Comparison of ENCODE assay signal across 18 cellular contexts in the genomic region with DNA sequence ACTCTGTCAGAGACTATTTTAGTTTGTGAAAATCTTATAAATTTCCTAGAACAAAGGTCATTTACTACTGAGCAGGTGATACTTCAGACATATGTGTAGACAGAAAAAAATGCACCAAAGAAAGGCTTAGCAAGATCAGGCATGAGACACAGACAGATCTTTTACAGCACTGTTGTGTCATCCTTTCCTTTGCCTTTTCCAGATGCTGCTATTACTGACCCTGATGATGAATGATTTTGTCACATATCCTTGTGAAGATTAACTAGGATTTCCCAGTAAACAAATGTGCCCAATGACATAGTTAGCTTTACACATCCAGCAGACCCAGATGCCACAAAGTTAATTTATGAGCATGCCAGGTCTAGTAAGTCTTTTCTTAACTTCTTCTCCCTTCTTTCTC.
DNase-seq lines count a peak whose midpoint lies in the region; ATAC-seq, FAIRE-seq and TF ChIP-seq lines count a peak whose summit lies in the region.
"Had no signal": no experiment of that assay in that cellular context is flagged by ENCODE, and none has a peak within 500 bp of the region (broad histone marks: within the 10 kb centered on the region; RNA-seq: fewer than 3 reads in every experiment).

No MANE protein-coding gene starts in this region.

- no peaks in the 10 kb centered on the region for H3K79me2 ChIP-seq in smooth muscle cell (ENCODE audit: low read depth)

- H3K27ac ChIP-seq in smooth muscle cell (ENCODE audit: low read depth), result peak overlapping the region; percentile 60
- H3K27ac ChIP-seq: SJSA1 had no signal

- intact Hi-C loops in cardiac septum (cut with DNase I), result no loop called here

- ATAC-seq in GM18867 (IDR thresholded peaks at IDR 0.05; ENCODE audit: unreplicated experiment), result no peak

- no peaks in the 10 kb centered on the region for H3K27me3 ChIP-seq in smooth muscle cell (ENCODE audit: low read depth)
- H3K27me3 ChIP-seq: MG63, SJSA1 had no signal

- no peaks in the 10 kb centered on the region for H3K36me3 ChIP-seq in smooth muscle cell (ENCODE audit: low read depth)
- H3K36me3 ChIP-seq: MG63, SJSA1 had no signal

- peaks cover 24% of the 10 kb centered on the region for H4K20me1 ChIP-seq in smooth muscle cell (ENCODE audit: low read depth)

- H3K4me1 ChIP-seq in smooth muscle cell (ENCODE audit: low read depth), result no peaks in the 10 kb centered on the region
- H3K4me1 ChIP-seq: SJSA1 had no signal

- no peaks in the 10 kb centered on the region for H3F3A ChIP-seq in smooth muscle cell (ENCODE audit: low read depth)

- no peak for FAIRE-seq in RCC 7860 (lab: Jason Lieb, UNC)
- FAIRE-seq in GM19239 (lab: Jason Lieb, UNC), result no peak

- no peak overlapping the region for H3K4me3 ChIP-seq in fibroblast of mammary gland (ENCODE audit: control insufficient read depth, low read depth, low read length)
- no peak overlapping the region for H3K4me3 ChIP-seq in smooth muscle cell
- H3K4me3 ChIP-seq: MG63, SJSA1 had no signal

- DNase-seq in M059J (ENCODE audit: low read depth) (peak; percentile 60), RCC 7860 (ENCODE audit: low spot score) (peak; percentile 2), fibroblast of mammary gland (ENCODE audit: low read depth) (peak; percentile 1), smooth muscle cell (lab: John Stamatoyannopoulos, UW; ENCODE audit: unreplicated experiment) (no peak), GM19239 (ENCODE audit: insufficient read length, low spot score) (no peak), cardiac septum (ENCODE audit: low spot score) (no peak)
- DNase-seq: DMS 273 treated with DMSO at 0.1 percent for 48 hours, GDM1, GOT3, IMR-90, MG63, NCI-H1092 treated with DMSO at 0.1 percent for 48 hours, NCI-H146, NCI-H2081, NCI-H2171 treated with DMSO at 0.1 percent for 48 hours, NCI-H446 had no signal

- no peaks in the 10 kb centered on the region for H3K9me3 ChIP-seq in smooth muscle cell (replicated peaks; ENCODE audit: low read depth)
- H3K9me3 ChIP-seq: MG63, SJSA1 had no signal

- H3K9ac ChIP-seq in smooth muscle cell (ENCODE audit: low read depth), result no peak overlapping the region

- no peak overlapping the region for H2AFZ ChIP-seq in smooth muscle cell (ENCODE audit: low read depth)

- no peak overlapping the region for H3K4me2 ChIP-seq in smooth muscle cell

- TF ChIP-seq CTCF in fibroblast of mammary gland (conservative IDR thresholded peaks at IDR 0.05; ENCODE audit: control insufficient read depth, insufficient read depth, low read depth, low read length) (no peak), smooth muscle cell (IDR thresholded peaks at IDR 0.05; ENCODE audit: borderline replicate concordance, insufficient read depth, poor library complexity, severe bottlenecking) (no peak)

Comparison
In these comparisons a context has a peak if more than half of its experiments do, and no peak if none do; other contexts are left out.
1. DNase-seq: peak in M059J (single experiment), RCC 7860 (single experiment) and fibroblast of mammary gland (single experiment); none in smooth muscle cell (single experiment), GM19239 (single experiment) and cardiac septum (single experiment).